19 cellular contexts compared by ENCODE assay signal in the genomic region with DNA sequence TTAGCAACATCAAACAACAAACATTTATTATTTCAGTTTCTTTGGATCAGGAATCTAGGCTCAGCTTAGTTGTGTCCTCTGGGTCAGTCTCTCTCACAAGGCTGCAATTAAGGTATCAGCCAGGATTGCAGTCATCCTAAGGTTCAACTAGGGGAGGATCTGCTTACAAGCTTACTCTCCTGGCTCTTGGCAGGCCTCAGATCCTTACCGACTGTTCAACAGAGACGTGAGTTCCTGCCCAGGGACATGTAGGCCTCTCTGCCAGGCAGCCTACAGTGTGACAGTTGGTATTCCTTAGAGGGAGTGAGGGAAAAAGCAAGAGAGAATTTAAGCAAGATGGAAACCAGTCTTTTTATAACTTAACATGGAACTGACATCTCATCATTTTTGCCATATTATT.
"Had no signal": no experiment of that assay in that cellular context is flagged by ENCODE, and none has a peak within 500 bp of the region (broad histone marks: within the 10 kb centered on the region; RNA-seq: fewer than 3 reads in every experiment).

No MANE protein-coding gene starts in this region.

- H3K9me3 ChIP-seq: SJSA1 had no signal

- DNase-seq: Kasumi-1, MM.1S, NCI-H1092 treated with DMSO at 0.1 percent for 48 hours, NCI-H1436, NCI-H187, NCI-H2029, NCI-H2081 treated with DMSO at 0.1 percent for 48 hours, NCI-H2171 treated with DMSO at 0.1 percent for 48 hours, NCI-H226, NCI-H510A, NCI-H524 treated with DMSO at 0.1 percent for 48 hours, Right ventricle myocardium superior, RPMI8226, SIG-M5 had no signal

- H3K4me1 ChIP-seq: SJSA1 had no signal

- H3K27ac ChIP-seq: HL-60, KMS-11, SJSA1, SK-N-MC had no signal

- H3K4me2 ChIP-seq: KMS-11 had no signal

- H3K4me3 ChIP-seq: K562, SJSA1, SK-N-MC had no signal

- H3K27me3 ChIP-seq: SJSA1 had no signal

- H3K36me3 ChIP-seq: SJSA1 had no signal

- ATAC-seq: K562 had no signal
